Comparison of ENCODE assay signal across 17 cellular contexts in genomic region chr9:112970939-112971338, GRCh38. TPM values are rescaled to one million over a fixed set of nuclear protein-coding genes. Genes with fewer than 3 reads are reported as not detected.
DNase-seq lines count a peak whose midpoint lies in the region; ATAC-seq and TF ChIP-seq lines count a peak whose summit lies in the region.
"Had no signal": no experiment of that assay in that cellular context is flagged by ENCODE, and none has a peak within 500 bp of the region (broad histone marks: within the 10 kb centered on the region; RNA-seq: fewer than 3 reads in every experiment).

No MANE protein-coding gene starts in this region.

- no peaks in the 10 kb centered on the region for H3K36me3 Mint-ChIP-seq in HFFc6 (ENCODE audit: low read depth)
- H3K36me3 Mint-ChIP-seq in activated CD8-positive, alpha-beta T cell treated with anti-CD3 and anti-CD28 coated beads, Interleukin-2, amount 10 ng/mL, durations not matched to agents 7 days and 5 days (ENCODE audit: low read depth), result no peaks in the 10 kb centered on the region
- H3K36me3 Mint-ChIP-seq: CD8-positive, alpha-beta memory T cell had no signal

- CTCF ChIA-PET in activated CD8-positive, alpha-beta T cell treated with anti-CD3 and anti-CD28 coated beads, Interleukin-2, amount 10 ng/mL, durations not matched to agents 7 days and 5 days (lab: Charles Lee), result no interaction called here

- no peak overlapping the region for H3K27ac Mint-ChIP-seq in HFFc6
- H3K27ac Mint-ChIP-seq in activated CD8-positive, alpha-beta T cell treated with anti-CD3 and anti-CD28 coated beads, Interleukin-2, amount 10 ng/mL, durations not matched to agents 7 days and 5 days, result no peak overlapping the region
- H3K27ac Mint-ChIP-seq: activated CD4-positive, alpha-beta T cell treated with anti-CD3 and anti-CD28 coated beads, Interleukin-2, amount 10 ng/mL, durations not matched to agents 24 days and 14 days; CD8-positive, alpha-beta memory T cell had no signal

- no peaks in the 10 kb centered on the region for H3K4me1 Mint-ChIP-seq in HFFc6 (ENCODE audit: low read depth)
- no peaks in the 10 kb centered on the region for H3K4me1 Mint-ChIP-seq in activated CD8-positive, alpha-beta T cell treated with anti-CD3 and anti-CD28 coated beads, Interleukin-2, amount 10 ng/mL, durations not matched to agents 7 days and 5 days (ENCODE audit: low read depth)
- H3K4me1 Mint-ChIP-seq: activated CD4-positive, alpha-beta T cell treated with anti-CD3 and anti-CD28 coated beads, Interleukin-2, amount 10 ng/mL, durations not matched to agents 24 days and 14 days; CD8-positive, alpha-beta memory T cell had no signal

- no peak overlapping the region for H3K4me3 Mint-ChIP-seq in HFFc6
- no peak overlapping the region for H3K4me3 Mint-ChIP-seq in activated CD8-positive, alpha-beta T cell treated with anti-CD3 and anti-CD28 coated beads, Interleukin-2, amount 10 ng/mL, durations not matched to agents 7 days and 5 days
- H3K4me3 Mint-ChIP-seq: activated CD4-positive, alpha-beta T cell treated with anti-CD3 and anti-CD28 coated beads, Interleukin-2, amount 10 ng/mL, durations not matched to agents 24 days and 14 days; CD8-positive, alpha-beta memory T cell had no signal

- DNase-seq in AG10803 (ENCODE audit: low read depth) (peak; percentile 3), HFFc6 (peak; percentile 16), RPMI7951 (ENCODE audit: low read depth) (peak; percentile 28), fibroblast of the aortic adventitia (ENCODE audit: low read depth) (no peak), superior temporal gyrus (ENCODE audit: extremely low spot score) (no peak), NCI-H2029 treated with DMSO at 0.1 percent for 48 hours (lab: John Stamatoyannopoulos, UW) (no peak)
- DNase-seq in activated CD8-positive, alpha-beta T cell treated with anti-CD3 and anti-CD28 coated beads, Interleukin-2, amount 10 ng/mL, durations not matched to agents 7 days and 5 days, result no peak
- DNase-seq: activated CD4-positive, alpha-beta T cell treated with anti-CD3 and anti-CD28 coated beads, Interleukin-2, amount 10 ng/mL, durations not matched to agents 24 days and 14 days; activated effector memory CD4-positive, alpha-beta T cell treated with Interleukin-2 at 50 U/mL for 16 hours; CD8-positive, alpha-beta memory T cell; cerebellar nuclear complex; esophagus squamous epithelium; KG1; kidney; substantia nigra had no signal

- peaks cover 6% of the 10 kb centered on the region for H3K27me3 Mint-ChIP-seq in HFFc6 (ENCODE audit: insufficient read depth)
- H3K27me3 Mint-ChIP-seq in activated CD8-positive, alpha-beta T cell treated with anti-CD3 and anti-CD28 coated beads, Interleukin-2, amount 10 ng/mL, durations not matched to agents 7 days and 5 days (ENCODE audit: low read depth), result peaks cover 7% of the 10 kb centered on the region
- H3K27me3 Mint-ChIP-seq: activated CD4-positive, alpha-beta T cell treated with anti-CD3 and anti-CD28 coated beads, Interleukin-2, amount 10 ng/mL, durations not matched to agents 24 days and 14 days had no signal

- TF ChIP-seq CTCF in AG10803 (conservative IDR thresholded peaks at IDR 0.05; ENCODE audit: low read length), result peak; percentile 31; the same call in 1 of the 2 replicates
- peak; percentile 55 for TF ChIP-seq CTCF in HFFc6 (IDR thresholded peaks at IDR 0.05)
- peak; percentile 19 for TF ChIP-seq CTCF in fibroblast of the aortic adventitia (IDR thresholded peaks at IDR 0.05; ENCODE audit: insufficient read depth, low read length)

- POLR2A ChIA-PET in activated CD8-positive, alpha-beta T cell treated with anti-CD3 and anti-CD28 coated beads, Interleukin-2, amount 10 ng/mL, durations not matched to agents 7 days and 5 days (lab: Charles Lee), result no interaction called here

- H3K4me3 ChIP-seq in AG10803 (ENCODE audit: low read length), result no peak overlapping the region
- no peak overlapping the region for H3K4me3 ChIP-seq in fibroblast of the aortic adventitia (ENCODE audit: low read depth, low read length)
- H3K4me3 ChIP-seq: esophagus squamous epithelium, right atrium auricular region had no signal

- no peak for ATAC-seq in HG03095 (IDR thresholded peaks at IDR 0.05; ENCODE audit: unreplicated experiment)
- no peak for ATAC-seq in activated CD8-positive, alpha-beta T cell treated with anti-CD3 and anti-CD28 coated beads, Interleukin-2, amount 10 ng/mL, durations not matched to agents 7 days and 5 days

- 0 out of 2 replicates have a peak, but pooled peaks cover under 1% of the 10 kb centered on the region for H3K9me3 Mint-ChIP-seq in HFFc6
- H3K9me3 Mint-ChIP-seq in activated CD8-positive, alpha-beta T cell treated with anti-CD3 and anti-CD28 coated beads, Interleukin-2, amount 10 ng/mL, durations not matched to agents 7 days and 5 days (ENCODE audit: insufficient read depth), result peaks cover 4% of the 10 kb centered on the region

RNA-seq across cellular contexts. Expression of gene ZNF883, which starts 41.1 kb away (rescaled TPM):
- 1 to 10 TPM; 3.5 to 7.6 (median 6.3) TPM for total RNA-seq in HFFc6 (2021; fragmentation: NEBNext Ultra II Directional; extraction: Animal tissue kit (Norgen Biotek cat#: 25700))
- 1.8 and 4.2 TPM in 2 replicates for total RNA-seq in RPMI7951 (2014; rRNA removed; shearing (Covaris generic))
- 4.3 and 4.4 TPM in 2 replicates for total RNA-seq in fibroblast of the aortic adventitia (ENCODE audit: low replicate concordance)
- under 1 TPM; 0.57 to 0.76 TPM for total RNA-seq in activated CD8-positive, alpha-beta T cell treated with anti-CD3 and anti-CD28 coated beads, Interleukin-2, amount 10 ng/mL, durations not matched to agents 7 days and 5 days
- total RNA-seq: activated CD4-positive, alpha-beta T cell treated with anti-CD3 and anti-CD28 coated beads, Interleukin-2, amount 10 ng/mL, durations not matched to agents 24 days and 14 days had no signal

Comparison
In these comparisons a context has a peak if more than half of its experiments do, and no peak if none do; other contexts are left out.
1. DNase-seq: peak in AG10803 (single experiment), HFFc6 (single experiment) and RPMI7951 (single experiment); none in fibroblast of the aortic adventitia (single experiment), superior temporal gyrus (single experiment), NCI-H2029 treated with DMSO at 0.1 percent for 48 hours (single experiment) and activated CD8-positive, alpha-beta T cell treated with anti-CD3 and anti-CD28 coated beads, Interleukin-2, amount 10 ng/mL, durations not matched to agents 7 days and 5 days (single experiment).
2. Peak in every context shown above with its lines, with median percentiles within 50 percentile points of each other: CTCF ChIP-seq.